Comparison of ENCODE assay signal across 10 cellular contexts in the genomic region with DNA sequence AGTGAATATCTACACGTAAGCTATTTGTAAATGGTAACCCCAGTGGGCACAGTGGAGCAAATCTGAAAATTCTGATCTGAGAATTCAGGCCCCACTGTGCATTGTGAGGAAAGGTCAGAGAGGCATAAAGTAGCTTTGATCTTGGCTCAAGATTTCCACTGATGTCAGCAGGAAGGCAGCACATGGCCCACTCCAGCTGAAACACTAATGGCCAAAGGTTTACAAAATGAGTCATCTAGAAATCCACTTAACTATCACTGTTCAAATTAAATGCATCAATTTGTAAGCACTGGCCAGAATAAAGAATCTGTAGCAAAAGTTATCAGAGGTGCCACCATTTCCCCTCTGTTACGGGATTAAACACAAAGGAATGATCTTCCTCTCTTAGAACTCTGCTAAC.
DNase-seq lines count a peak whose midpoint lies in the region; ATAC-seq, FAIRE-seq and TF ChIP-seq lines count a peak whose summit lies in the region.
"Had no signal": no experiment of that assay in that cellular context is flagged by ENCODE, and none has a peak within 500 bp of the region (broad histone marks: within the 10 kb centered on the region; RNA-seq: fewer than 3 reads in every experiment).

No MANE protein-coding gene starts in this region.

- no peak for TF ChIP-seq RAD21 in HCT116 (IDR thresholded peaks at IDR 0.05; ENCODE audit: low read depth)

- H3K9me3 ChIP-seq in HCT116 (ENCODE audit: control insufficient read depth in 1 of 2, insufficient read depth in 1 of 2, low read depth in 1 of 2, low read length in 2 of 2) = no peaks in the 10 kb centered on the region
- H3K9me3 ChIP-seq in fibroblast of lung (ENCODE audit: control insufficient read depth, insufficient read depth, low read depth, low read length) = no peaks in the 10 kb centered on the region
- H3K9me3 ChIP-seq: thoracic aorta had no signal

- H3K27ac ChIP-seq in HCT116 (ENCODE audit: low read depth, low read length) = peak overlapping the region; percentile 52
- peak overlapping the region; percentile 26; the same call in 1 of the 2 replicates for H3K27ac ChIP-seq in RWPE1
- peak overlapping the region; percentile 34 for H3K27ac ChIP-seq in fibroblast of lung (ENCODE audit: insufficient read depth, low read length)
- H3K27ac ChIP-seq: thoracic aorta, VCaP had no signal

- BruUV-seq in HCT116 (replicated peaks; lab: Mats Ljungman, UMichigan) = no TSS peak

- TF ChIP-seq CTCF in HCT116 (IDR thresholded peaks at IDR 0.05 in 2 of 3, conservative IDR thresholded peaks at IDR 0.05 in 1 of 3; ENCODE audit: borderline replicate concordance in 1 of 3, insufficient read depth in 1 of 3, low read depth in 2 of 3, low read length in 2 of 3) (no peak), RWPE1 (conservative IDR thresholded peaks at IDR 0.05; ENCODE audit: low read depth) (no peak), fibroblast of lung (conservative IDR thresholded peaks at IDR 0.05 in 1 of 2, IDR thresholded peaks at IDR 0.05 in 1 of 2; ENCODE audit: low read depth in 1 of 2, low read length in 2 of 2) (no peak), GM10248 (IDR thresholded peaks at IDR 0.05; ENCODE audit: control extremely low read depth, extremely low read depth, low read depth, missing control alignments) (no peak)

- peak; percentile 63 for DNase-seq in HCT116 (ENCODE audit: low read depth, low spot score)
- peak; percentile 57 for DNase-seq in RWPE1 (ENCODE audit: low spot score)
- peak; percentile 80 to 94 for DNase-seq in fibroblast of lung (ENCODE audit: low read depth in 2 of 2)
- peak; percentile 84 for DNase-seq in renal cortical epithelial cell (ENCODE audit: low read depth)
- DNase-seq in GM10248 (ENCODE audit: extremely low spot score) = no peak
- DNase-seq in GM12891 (ENCODE audit: insufficient read length, low spot score) = no peak
- no peak for DNase-seq in NCI-H187 (lab: John Stamatoyannopoulos, UW)
- DNase-seq: NCI-H82 had no signal

- H3K4me1 ChIP-seq in HCT116 (ENCODE audit: control insufficient read depth in 1 of 2, insufficient read depth in 2 of 2, low read length in 2 of 2) (peaks cover 11 to 39% of the 10 kb centered on the region in 2 experiments), fibroblast of lung (ENCODE audit: control insufficient read depth, extremely low read depth, insufficient read depth, low read length) (peaks cover 6% of the 10 kb centered on the region)

- H3K36me3 ChIP-seq in HCT116 (ENCODE audit: control insufficient read depth in 1 of 2, insufficient read depth in 2 of 2, low read length in 2 of 2) (no peaks in the 10 kb centered on the region), fibroblast of lung (ENCODE audit: control insufficient read depth, insufficient read depth, low read length) (no peaks in the 10 kb centered on the region)
- H3K36me3 ChIP-seq: thoracic aorta had no signal

- POLR2A ChIA-PET in HCT116 (lab: Charles Lee) = interaction anchor here (1.1 kb wide), 1 partner anchor 10 kb away, joined by 3 read pairs; no protein-coding TSS in a partner anchor
- POLR2A ChIA-PET in RWPE1 (lab: Yijun Ruan, JAX; ENCODE audit: low non-redundant PET) = no interaction called here
- POLR2A ChIA-PET in GM10248 (lab: Yijun Ruan, JAX) = no interaction called here

- H3K4me2 ChIP-seq in HCT116 (ENCODE audit: low read length) = peak overlapping the region; percentile 74
- no peak overlapping the region for H3K4me2 ChIP-seq in fibroblast of lung (ENCODE audit: extremely low read depth, insufficient read depth, low read length)

- H3K27me3 ChIP-seq in HCT116 (ENCODE audit: insufficient read depth, low read length) (no peaks in the 10 kb centered on the region), fibroblast of lung (ENCODE audit: control insufficient read depth, insufficient read depth, low read length) (no peaks in the 10 kb centered on the region)

- H3K9ac ChIP-seq in HCT116 (ENCODE audit: low read length) (peak overlapping the region; percentile 38), fibroblast of lung (ENCODE audit: insufficient read depth, low read length) (no peak overlapping the region)

- H4K20me1 ChIP-seq in HCT116 (ENCODE audit: insufficient read depth) (no peaks in the 10 kb centered on the region), fibroblast of lung (ENCODE audit: control insufficient read depth, extremely low read depth, insufficient read depth, low read length) (no peaks in the 10 kb centered on the region)

- TF ChIP-seq POLR2A in HCT116 (IDR thresholded peaks at IDR 0.05; ENCODE audit: borderline replicate concordance, extremely low read depth, insufficient read depth, insufficient read length) = no peak
- no peak for TF ChIP-seq POLR2A in GM12891 (IDR thresholded peaks at IDR 0.05; ENCODE audit: low read depth, low read length)

- FAIRE-seq in GM12891 (lab: Jason Lieb, UNC) = no peak

- peak; percentile 63 for ATAC-seq in HCT116

- peak overlapping the region; percentile 49 for H2AFZ ChIP-seq in HCT116 (ENCODE audit: low read depth, low read length, poor library complexity, severe bottlenecking)
- H2AFZ ChIP-seq in fibroblast of lung (ENCODE audit: low read length) = no peak overlapping the region

- H3K4me3 ChIP-seq in HCT116 (replicated peaks in 1 of 2; ENCODE audit: low read depth in 1 of 2, low read length in 2 of 2) (peak overlapping the region; percentile 12 to 37), fibroblast of lung (replicated peaks in 1 of 4; ENCODE audit: control extremely low read depth in 1 of 4, insufficient read depth in 1 of 4, low read depth in 3 of 4, low read length in 4 of 4) (no peak overlapping the region)
- H3K4me3 ChIP-seq: thoracic aorta had no signal

- no peaks in the 10 kb centered on the region for H3K9me2 ChIP-seq in HCT116 (ENCODE audit: insufficient read depth)

- H3K79me2 ChIP-seq in HCT116 (ENCODE audit: insufficient read depth, low read length) (no peaks in the 10 kb centered on the region), fibroblast of lung (ENCODE audit: control insufficient read depth, insufficient read depth, low read length) (no peaks in the 10 kb centered on the region)

- RAD21 ChIA-PET in HCT116 (lab: Charles Lee; ENCODE audit: low non-redundant PET in 1 of 2, low total read pairs in 2 of 2, uncharacterized antibody in 2 of 2, unreplicated experiment in 2 of 2) = interaction anchor here in 1 of 2 experiments (0.9 kb wide), 1 partner anchor 12 kb away, joined by 3 read pairs; no protein-coding TSS in a partner anchor

- intact Hi-C loops in HCT116 (cut with micrococcal nuclease) = no loop called here

- CTCF ChIA-PET in HCT116 (lab: Charles Lee) (interaction anchor here (1.7 kb wide), 1 partner anchor 113 kb away, joined by 4 read pairs; no protein-coding TSS in a partner anchor), RWPE1 (lab: Yijun Ruan, JAX) (no interaction called here), GM10248 (lab: Yijun Ruan, JAX) (interaction anchor here (1.2 to 1.8 kb wide), 2 partner anchors 12 to 15 kb away, joined by 3 to 4 read pairs; no protein-coding TSS in a partner anchor)

TF ChIP-seq in HCT116, 20 proteins besides CTCF, POLR2A, EP300 and RAD21 (continues in another document):
- no peak for TF ChIP-seq ZFX (IDR thresholded peaks at IDR 0.05)
- TF ChIP-seq TCF7L2 (IDR thresholded peaks at IDR 0.05; ENCODE audit: borderline replicate concordance, extremely low read depth, insufficient read depth, insufficient read length) = peak; percentile 97
- peak; percentile 86 for TF ChIP-seq MAX (IDR thresholded peaks at IDR 0.05)
- TF ChIP-seq, protein P1, sequence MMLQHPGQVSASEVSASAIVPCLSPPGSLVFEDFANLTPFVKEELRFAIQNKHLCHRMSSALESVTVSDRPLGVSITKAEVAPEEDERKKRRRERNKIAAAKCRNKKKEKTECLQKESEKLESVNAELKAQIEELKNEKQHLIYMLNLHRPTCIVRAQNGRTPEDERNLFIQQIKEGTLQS (IDR thresholded peaks at IDR 0.05) = 0 out of 2 replicates have a peak, but pooled peaks have one; percentile 46
- peak; percentile 76 for TF ChIP-seq FOSL1 (IDR thresholded peaks at IDR 0.05; ENCODE audit: low read depth)
- peak; percentile 69 for TF ChIP-seq JUND (IDR thresholded peaks at IDR 0.05)
- TF ChIP-seq EZH2 (IDR thresholded peaks at IDR 0.05) = no peak
- 0 out of 2 replicates have a peak, but pooled peaks have one; percentile 9 for TF ChIP-seq SRF (IDR thresholded peaks at IDR 0.05; ENCODE audit: low read depth)
- TF ChIP-seq SP1 (IDR thresholded peaks at IDR 0.05; ENCODE audit: low read depth) = peak; percentile 61
- TF ChIP-seq EZH2phosphoT487 (IDR thresholded peaks at IDR 0.05; ENCODE audit: borderline replicate concordance) = no peak
- 0 out of 2 replicates have a peak, but pooled peaks have one; percentile 33 for TF ChIP-seq CEBPB (IDR thresholded peaks at IDR 0.05; ENCODE audit: low read depth)
- peak; percentile 55; the same call in 1 of the 2 replicates for TF ChIP-seq SIN3A (IDR thresholded peaks at IDR 0.05; ENCODE audit: low read depth)

TF ChIP-seq in GM12891, 5 proteins besides CTCF, POLR2A, EP300 and RAD21:
- TF ChIP-seq POU2F2 (IDR thresholded peaks at IDR 0.05; ENCODE audit: low read depth, low read length) (no peak), TAF1 (IDR thresholded peaks at IDR 0.05; ENCODE audit: low read depth, low read length) (no peak), POLR2AphosphoS5 (IDR thresholded peaks at IDR 0.05; ENCODE audit: low read depth, low read length) (no peak), PAX5 (IDR thresholded peaks at IDR 0.05; ENCODE audit: insufficient read depth, low read length, severe bottlenecking) (no peak), SPI1 (IDR thresholded peaks at IDR 0.05; ENCODE audit: low read depth, low read length) (no peak)

Comparison
In these comparisons a context has a peak if more than half of its experiments do, and no peak if none do; other contexts are left out.
1. DNase-seq: peak in HCT116 (single experiment), RWPE1 (single experiment), fibroblast of lung (2 of 2) and renal cortical epithelial cell (single experiment); none in GM10248 (single experiment), GM12891 (single experiment) and NCI-H187 (0 of 2).
2. H3K4me3 ChIP-seq: peak in HCT116 (2 of 2); none in fibroblast of lung (0 of 4).
3. Peak in every context shown above with its lines, with median percentiles within 50 percentile points of each other: H3K27ac ChIP-seq.